ENCODE assay signal across 2 cellular contexts in genomic region chr2:98157557-98157956, GRCh38.
TF ChIP-seq lines count a peak whose summit lies in the region.

No MANE protein-coding gene starts in this region.

TF ChIP-seq in GM23338, 12 proteins besides CTCF, POLR2A, EP300 and RAD21 (continued from another document):
- TF ChIP-seq ZNF462 (CRISPR knock-in tag; IDR thresholded peaks at IDR 0.05), result no peak
- no peak for TF ChIP-seq REST (IDR thresholded peaks at IDR 0.05; ENCODE audit: unreplicated experiment)
- TF ChIP-seq STAT1 (IDR thresholded peaks at IDR 0.05; ENCODE audit: unreplicated experiment), result no peak

TF ChIP-seq in WTC11, 78 proteins besides CTCF, POLR2A, EP300 and RAD21 (continued from another document):
- no peak for TF ChIP-seq ZNF512 (CRISPR knock-in tag; IDR thresholded peaks at IDR 0.05; ENCODE audit: borderline replicate concordance)
- no peak for TF ChIP-seq ETV6 (CRISPR knock-in tag; IDR thresholded peaks at IDR 0.05)
- TF ChIP-seq ZNF281 (CRISPR knock-in tag; IDR thresholded peaks at IDR 0.05), result no peak
- TF ChIP-seq ZNF532 (CRISPR knock-in tag; IDR thresholded peaks at IDR 0.05; ENCODE audit: borderline replicate concordance), result no peak
- TF ChIP-seq ARID4B (CRISPR knock-in tag; IDR thresholded peaks at IDR 0.05; ENCODE audit: borderline replicate concordance), result no peak
- no peak for TF ChIP-seq ZNF121 (CRISPR knock-in tag; IDR thresholded peaks at IDR 0.05)
TF ChIP-seq in WTC11: peak in this region for 0.
